Comparison of ENCODE assay signal across 6 cellular contexts in the genomic region with DNA sequence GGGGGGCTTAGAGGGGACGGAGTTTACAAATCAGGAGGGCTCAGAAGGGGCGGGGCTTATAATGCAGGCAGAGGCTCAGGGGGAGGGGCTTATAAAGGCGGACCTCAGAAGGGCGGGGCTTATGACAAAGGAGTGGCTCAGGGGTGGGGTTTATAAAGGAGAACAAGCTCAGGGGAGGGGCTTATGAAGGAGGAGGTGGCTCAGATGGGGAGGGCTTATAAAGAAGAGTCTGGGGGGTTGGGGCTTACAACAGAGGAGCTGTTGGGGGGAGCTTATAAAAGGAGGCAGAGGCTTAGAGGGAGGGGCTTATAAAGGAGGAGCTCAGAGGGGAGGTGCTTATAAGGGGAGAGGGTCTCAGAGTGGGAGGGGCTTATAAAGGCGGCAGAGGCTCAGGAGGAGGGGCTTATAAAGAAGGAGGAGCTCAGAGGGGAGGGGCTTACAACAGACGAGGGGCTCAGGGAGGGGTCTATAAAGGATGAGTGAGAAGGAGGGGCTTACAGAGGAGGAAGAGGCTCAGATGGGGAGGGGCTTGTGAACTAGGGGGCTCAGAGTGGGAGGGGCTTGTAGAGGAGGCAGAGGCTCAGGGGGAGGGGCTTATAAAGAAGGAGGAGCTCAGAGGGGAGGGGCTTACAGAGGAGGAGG. TPM values are rescaled to one million over a fixed set of nuclear protein-coding genes. Genes with fewer than 3 reads are reported as not detected.
A peak's percentile ranks its signal among the peaks of the same experiment; 100 is the strongest.
DNase-seq lines count a peak whose midpoint lies in the region; ATAC-seq and TF ChIP-seq lines count a peak whose summit lies in the region.

No MANE protein-coding gene starts in this region.

- H3K9me3 ChIP-seq in MG63: no peaks in the 10 kb centered on the region

- H3K36me3 ChIP-seq in GM23338 (ENCODE audit: insufficient read depth) (no peaks in the 10 kb centered on the region), MG63 (no peaks in the 10 kb centered on the region)

- H3K27ac ChIP-seq in GM23338 (ENCODE audit: low read depth): no peak overlapping the region

- no peak overlapping the region for H3K27ac Mint-ChIP-seq in GM23338

- H3K27me3 Mint-ChIP-seq in GM23338 (ENCODE audit: insufficient read depth, low read depth, poor library complexity): peaks cover 21% of the 10 kb centered on the region

- no peak overlapping the region for H3K4me3 Mint-ChIP-seq in GM23338

- H3K79me2 ChIP-seq in GM23338 (replicated peaks; ENCODE audit: insufficient read depth): no peaks in the 10 kb centered on the region

- TF ChIP-seq CTCF in GM23338 (conservative IDR thresholded peaks at IDR 0.05; ENCODE audit: low read depth in 2 of 2): no peak

- H3K4me2 ChIP-seq in GM23338: peak overlapping the region; percentile 78

- no peaks in the 10 kb centered on the region for H3K27me3 ChIP-seq in GM23338 (ENCODE audit: insufficient read depth)
- H3K27me3 ChIP-seq in MG63: peaks cover 13% of the 10 kb centered on the region

- H3K4me3 ChIP-seq in GM23338: peak overlapping the region; percentile 52
- no peak overlapping the region for H3K4me3 ChIP-seq in MG63

- peak; percentile 96 for DNase-seq in GM23338 (ENCODE audit: low spot score)
- peak; percentile 45 for DNase-seq in SW480 (ENCODE audit: low spot score)
- DNase-seq in left kidney (ENCODE audit: low read depth, low spot score): peak; percentile 46
- no peak for DNase-seq in MG63
- no peak for DNase-seq in anterior cingulate cortex (lab: John Stamatoyannopoulos, UW)
- no peak for DNase-seq in glomerular visceral epithelial cell (ENCODE audit: extremely low spot score)

- peaks cover 9% of the 10 kb centered on the region; the same call in 2 of the 3 replicates for H3K4me1 Mint-ChIP-seq in GM23338

- ATAC-seq in GM23338: peak; percentile 8; the same call in 1 of the 3 replicates

- H3K9me2 ChIP-seq in GM23338 (ENCODE audit: insufficient read depth): peaks cover 7% of the 10 kb centered on the region; the same call in 1 of the 2 replicates

- H3K36me3 Mint-ChIP-seq in GM23338 (ENCODE audit: low read depth): no peaks in the 10 kb centered on the region

- H3K9me3 Mint-ChIP-seq in GM23338: no peaks in the 10 kb centered on the region

- 0 out of 2 replicates have a peak, but pooled peaks cover 4% of the 10 kb centered on the region for H3F3A ChIP-seq in GM23338 (replicated peaks; ENCODE audit: low read depth)

- H2AFZ ChIP-seq in GM23338: no peak overlapping the region

- H3K4me1 ChIP-seq in GM23338 (ENCODE audit: insufficient read depth): peaks cover 11% of the 10 kb centered on the region; the same call in 1 of the 2 replicates

- H4K20me1 ChIP-seq in GM23338 (replicated peaks; ENCODE audit: insufficient read depth): no peaks in the 10 kb centered on the region

TF ChIP-seq in GM23338, 12 proteins besides CTCF, POLR2A, EP300 and RAD21 (continues in another document):
- TF ChIP-seq ZNF331 (CRISPR knock-in tag; IDR thresholded peaks at IDR 0.05; ENCODE audit: low read depth) (no peak), JUNB (IDR thresholded peaks at IDR 0.05; ENCODE audit: unreplicated experiment) (no peak), CREB1 (CRISPR knock-in tag; IDR thresholded peaks at IDR 0.05; ENCODE audit: low read depth) (no peak), NANOG (IDR thresholded peaks at IDR 0.05; ENCODE audit: borderline replicate concordance) (no peak), POLR2AphosphoS5 (IDR thresholded peaks at IDR 0.05; ENCODE audit: low read depth) (no peak), EZH2phosphoT487 (IDR thresholded peaks at IDR 0.05; ENCODE audit: unreplicated experiment) (no peak), EZH2 (IDR thresholded peaks at IDR 0.05; ENCODE audit: low read depth, unreplicated experiment) (no peak), ZNF114 (CRISPR knock-in tag; IDR thresholded peaks at IDR 0.05) (no peak), STAT1 (IDR thresholded peaks at IDR 0.05; ENCODE audit: unreplicated experiment) (no peak)
- TF ChIP-seq, protein P1, sequence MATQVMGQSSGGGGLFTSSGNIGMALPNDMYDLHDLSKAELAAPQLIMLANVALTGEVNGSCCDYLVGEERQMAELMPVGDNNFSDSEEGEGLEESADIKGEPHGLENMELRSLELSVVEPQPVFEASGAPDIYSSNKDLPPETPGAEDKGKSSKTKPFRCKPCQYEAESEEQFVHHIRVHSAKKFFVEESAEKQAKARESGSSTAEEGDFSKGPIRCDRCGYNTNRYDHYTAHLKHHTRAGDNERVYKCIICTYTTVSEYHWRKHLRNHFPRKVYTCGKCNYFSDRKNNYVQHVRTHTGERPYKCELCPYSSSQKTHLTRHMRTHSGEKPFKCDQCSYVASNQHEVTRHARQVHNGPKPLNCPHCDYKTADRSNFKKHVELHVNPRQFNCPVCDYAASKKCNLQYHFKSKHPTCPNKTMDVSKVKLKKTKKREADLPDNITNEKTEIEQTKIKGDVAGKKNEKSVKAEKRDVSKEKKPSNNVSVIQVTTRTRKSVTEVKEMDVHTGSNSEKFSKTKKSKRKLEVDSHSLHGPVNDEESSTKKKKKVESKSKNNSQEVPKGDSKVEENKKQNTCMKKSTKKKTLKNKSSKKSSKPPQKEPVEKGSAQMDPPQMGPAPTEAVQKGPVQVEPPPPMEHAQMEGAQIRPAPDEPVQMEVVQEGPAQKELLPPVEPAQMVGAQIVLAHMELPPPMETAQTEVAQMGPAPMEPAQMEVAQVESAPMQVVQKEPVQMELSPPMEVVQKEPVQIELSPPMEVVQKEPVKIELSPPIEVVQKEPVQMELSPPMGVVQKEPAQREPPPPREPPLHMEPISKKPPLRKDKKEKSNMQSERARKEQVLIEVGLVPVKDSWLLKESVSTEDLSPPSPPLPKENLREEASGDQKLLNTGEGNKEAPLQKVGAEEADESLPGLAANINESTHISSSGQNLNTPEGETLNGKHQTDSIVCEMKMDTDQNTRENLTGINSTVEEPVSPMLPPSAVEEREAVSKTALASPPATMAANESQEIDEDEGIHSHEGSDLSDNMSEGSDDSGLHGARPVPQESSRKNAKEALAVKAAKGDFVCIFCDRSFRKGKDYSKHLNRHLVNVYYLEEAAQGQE (IDR thresholded peaks at IDR 0.05; ENCODE audit: unreplicated experiment): no peak
- TF ChIP-seq, protein P2, sequence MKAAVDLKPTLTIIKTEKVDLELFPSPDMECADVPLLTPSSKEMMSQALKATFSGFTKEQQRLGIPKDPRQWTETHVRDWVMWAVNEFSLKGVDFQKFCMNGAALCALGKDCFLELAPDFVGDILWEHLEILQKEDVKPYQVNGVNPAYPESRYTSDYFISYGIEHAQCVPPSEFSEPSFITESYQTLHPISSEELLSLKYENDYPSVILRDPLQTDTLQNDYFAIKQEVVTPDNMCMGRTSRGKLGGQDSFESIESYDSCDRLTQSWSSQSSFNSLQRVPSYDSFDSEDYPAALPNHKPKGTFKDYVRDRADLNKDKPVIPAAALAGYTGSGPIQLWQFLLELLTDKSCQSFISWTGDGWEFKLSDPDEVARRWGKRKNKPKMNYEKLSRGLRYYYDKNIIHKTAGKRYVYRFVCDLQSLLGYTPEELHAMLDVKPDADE (IDR thresholded peaks at IDR 0.05): no peak

RNA-seq across cellular contexts. Expression of a gene that starts 1.0 kb away (rescaled TPM):
- total RNA-seq in GM23338 (2014; rRNA removed; shearing (Covaris generic)): 4.7 and 5.0 TPM in 2 replicates
- 19.0 and 21.5 TPM in 2 replicates for polyA plus RNA-seq in GM23338 (2016; fragmentation: Nextera tagmentation; extraction: Ambion mirVana)
- total RNA-seq in MG63 (2014; rRNA removed; shearing (Covaris generic); ENCODE audit: low replicate concordance): not detected in 2 replicates

RNA-seq across cellular contexts. Expression of a gene that starts 3.9 kb away (rescaled TPM):
- not detected in 2 replicates for total RNA-seq in GM23338 (2014; rRNA removed; shearing (Covaris generic))
- not detected in 2 replicates for polyA plus RNA-seq in GM23338 (2016; fragmentation: Nextera tagmentation; extraction: Ambion mirVana)
- total RNA-seq in MG63 (2014; rRNA removed; shearing (Covaris generic); ENCODE audit: low replicate concordance): not detected in 2 replicates

RNA-seq across cellular contexts. Expression of a gene that starts 21.2 kb away (rescaled TPM):
- total RNA-seq in GM23338 (2014; rRNA removed; shearing (Covaris generic)): 34.1 and 34.7 TPM in 2 replicates
- polyA plus RNA-seq in GM23338 (2016; fragmentation: Nextera tagmentation; extraction: Ambion mirVana): 19.0 TPM in 2 replicates
- 20.8 and 34.5 TPM in 2 replicates for total RNA-seq in MG63 (2014; rRNA removed; shearing (Covaris generic); ENCODE audit: low replicate concordance)

RNA-seq across cellular contexts. Expression of a gene that starts 26.8 kb away (rescaled TPM):
- total RNA-seq in GM23338 (2014; rRNA removed; shearing (Covaris generic)): 38.4 and 39.2 TPM in 2 replicates
- 12.9 and 16.1 TPM in 2 replicates for polyA plus RNA-seq in GM23338 (2016; fragmentation: Nextera tagmentation; extraction: Ambion mirVana)
- total RNA-seq in MG63 (2014; rRNA removed; shearing (Covaris generic); ENCODE audit: low replicate concordance): 20.8 and 31.1 TPM in 2 replicates

RNA-seq across cellular contexts. Expression of a gene that starts 59.7 kb away (rescaled TPM):
- not detected in 2 replicates for total RNA-seq in GM23338 (2014; rRNA removed; shearing (Covaris generic))
- 0.50 TPM in 1 of 2 replicates, not detected in the other for polyA plus RNA-seq in GM23338 (2016; fragmentation: Nextera tagmentation; extraction: Ambion mirVana)
- total RNA-seq in MG63 (2014; rRNA removed; shearing (Covaris generic); ENCODE audit: low replicate concordance): not detected in 2 replicates

Comparison
In these comparisons a context has a peak if more than half of its experiments do, and no peak if none do; other contexts are left out.
1. DNase-seq: peak in GM23338 (single experiment), SW480 (single experiment) and left kidney (single experiment); none in MG63 (single experiment), anterior cingulate cortex (0 of 58) and glomerular visceral epithelial cell (single experiment).